Comparison of ENCODE assay signal across 20 cellular contexts in genomic region chr16:75763250-75763649, GRCh38. TPM values are rescaled to one million over a fixed set of nuclear protein-coding genes. Genes with fewer than 3 reads are reported as not detected.
A peak's percentile ranks its signal among the peaks of the same experiment; 100 is the strongest.
DNase-seq lines count a peak whose midpoint lies in the region; ATAC-seq, FAIRE-seq and TF ChIP-seq lines count a peak whose summit lies in the region.
"Had no signal": no experiment of that assay in that cellular context is flagged by ENCODE, and none has a peak within 500 bp of the region (broad histone marks: within the 10 kb centered on the region; RNA-seq: fewer than 3 reads in every experiment).

No MANE protein-coding gene starts in this region.

- peak overlapping the region; percentile 38 for H3K4me3 ChIP-seq in DOHH2 (ENCODE audit: low read length)
- no peak overlapping the region for H3K4me3 ChIP-seq in lower lobe of right lung

- H3K4me3 Mint-ChIP-seq in endothelial cell (ENCODE audit: unreplicated experiment), result no peak overlapping the region

- H3K27ac ChIP-seq in DOHH2 (ENCODE audit: low read depth, low read length), result peak overlapping the region; percentile 80
- H3K27ac ChIP-seq in lower lobe of right lung, result no peak overlapping the region
- H3K27ac ChIP-seq: HL-60 had no signal

- no peaks in the 10 kb centered on the region for H3K27me3 ChIP-seq in DOHH2 (ENCODE audit: control insufficient read depth, low read length)
- no peaks in the 10 kb centered on the region for H3K27me3 ChIP-seq in lower lobe of right lung (ENCODE audit: low read depth)

- H3K36me3 Mint-ChIP-seq in endothelial cell (ENCODE audit: low read depth, unreplicated experiment), result no peaks in the 10 kb centered on the region

- ATAC-seq in lower lobe of right lung, result no peak

- H3K9me3 ChIP-seq in DOHH2 (ENCODE audit: control insufficient read depth, insufficient read depth, low read length), result no peaks in the 10 kb centered on the region
- H3K9me3 ChIP-seq in lower lobe of right lung, result no peaks in the 10 kb centered on the region

- intact Hi-C loops in lower lobe of right lung (cut with DNase I), result no loop called here

- H3F3A ChIP-seq in DOHH2 (ENCODE audit: control insufficient read depth, insufficient read depth), result peaks cover 15% of the 10 kb centered on the region

- H4K20me1 ChIP-seq in DOHH2 (ENCODE audit: control insufficient read depth, insufficient read depth, low read depth, low read length), result no peaks in the 10 kb centered on the region

- H3K4me2 ChIP-seq in DOHH2 (ENCODE audit: low read length), result peak overlapping the region; percentile 67

- no peak overlapping the region for H3K27ac Mint-ChIP-seq in endothelial cell (ENCODE audit: unreplicated experiment)

- in situ Hi-C loops in SK-MEL-5 (cut with HindIII; ENCODE audit: low pct_unique_long_range_greater_than_20kb, low sequenced_read_pairs), result no loop called here

- no peaks in the 10 kb centered on the region for H3K36me3 ChIP-seq in DOHH2 (ENCODE audit: control insufficient read depth, low read length)
- H3K36me3 ChIP-seq in lower lobe of right lung, result no peaks in the 10 kb centered on the region

- DNase-seq in GM19239 (ENCODE audit: insufficient read length, low spot score), result no peak
- peak; percentile 9 for DNase-seq in SK-MEL-5 (ENCODE audit: low read depth, low spot score)
- peak; percentile 5 to 11 for DNase-seq in lung microvascular endothelial cell (ENCODE audit: low read depth in 2 of 2)
- DNase-seq in NK-92 (lab: John Stamatoyannopoulos, UW; ENCODE audit: unreplicated experiment), result no peak
- no peak for DNase-seq in endothelial cell (ENCODE audit: low spot score)
- DNase-seq in lower lobe of right lung, result no peak
- DNase-seq: ACHN, AML-193, COR-L47, HCEC 1CT, MV-4-11, NCI-H1436 treated with DMSO at 0.1 percent for 48 hours, NCI-H2081, NCI-H345, NCI-H69, Right ventricle myocardium superior, T-helper 2 cell had no signal

- no peaks in the 10 kb centered on the region for H3K4me1 Mint-ChIP-seq in endothelial cell (ENCODE audit: unreplicated experiment)

- TF ChIP-seq CTCF in DOHH2 (IDR thresholded peaks at IDR 0.05; ENCODE audit: low read depth, low read length, poor library complexity, severe bottlenecking) (no peak), endothelial cell (IDR thresholded peaks at IDR 0.05; ENCODE audit: unreplicated experiment) (no peak), lower lobe of right lung (IDR thresholded peaks at IDR 0.05) (no peak)

- H3K4me1 ChIP-seq in DOHH2 (ENCODE audit: control insufficient read depth, low read length) (peaks cover 77% of the 10 kb centered on the region), lower lobe of right lung (no peaks in the 10 kb centered on the region)

- H3K27me3 Mint-ChIP-seq in endothelial cell (ENCODE audit: unreplicated experiment), result peaks cover 6% of the 10 kb centered on the region

- H3K9me2 ChIP-seq in DOHH2 (replicated peaks; ENCODE audit: control insufficient read depth, low read length), result no peaks in the 10 kb centered on the region

- H3K79me2 ChIP-seq in DOHH2 (ENCODE audit: control insufficient read depth, low read length), result no peaks in the 10 kb centered on the region

- H3K9me3 Mint-ChIP-seq in endothelial cell (ENCODE audit: unreplicated experiment), result peaks cover 7% of the 10 kb centered on the region

- peak; percentile 18 for FAIRE-seq in GM19239 (lab: Jason Lieb, UNC)
- FAIRE-seq: HTR-8/SVneo had no signal

RNA-seq across cellular contexts. Expression of gene CPHXL, which starts 37.0 kb away (rescaled TPM):
- not detected in 2 replicates for total RNA-seq in SK-MEL-5 (2014; rRNA removed; shearing (Covaris generic))
- polyA plus RNA-seq in SK-MEL-5 (2015; cell fraction: cytosol; rRNA removed), result not detected in 2 replicates
- not detected in 2 replicates for polyA plus RNA-seq in SK-MEL-5 (2015; cell fraction: nucleus; rRNA removed)
- total RNA-seq in lung microvascular endothelial cell (not detected in 2 replicates), endothelial cell (ENCODE audit: unreplicated experiment) (not detected), lower lobe of right lung (not detected)
- total RNA-seq: Right ventricle myocardium superior had no signal

Comparison
In these comparisons a context has a peak if more than half of its experiments do, and no peak if none do; other contexts are left out.
1. DNase-seq: peak in SK-MEL-5 (single experiment) and lung microvascular endothelial cell (2 of 2); none in GM19239 (single experiment), NK-92 (single experiment), endothelial cell (single experiment) and lower lobe of right lung (single experiment).